In the genomic region with DNA sequence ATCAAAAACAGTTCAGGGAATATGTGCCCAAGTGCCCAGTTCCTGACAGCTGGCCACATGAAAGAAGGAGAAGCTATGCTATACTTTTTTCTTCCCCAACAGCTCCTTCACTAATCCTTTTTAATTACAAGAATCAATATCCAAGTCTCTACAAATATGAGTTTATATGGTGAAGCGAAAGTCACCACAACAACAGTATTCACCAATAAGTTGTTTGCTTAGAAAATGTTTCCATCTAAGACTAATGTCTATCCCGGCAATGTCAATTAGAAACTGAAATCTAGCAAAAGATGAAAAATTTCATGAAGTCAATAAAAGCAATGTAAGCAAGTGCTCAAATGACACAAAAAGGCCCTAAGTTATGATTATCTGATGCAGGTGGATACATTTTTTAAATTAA, we compare ENCODE assay signal across 20 cellular contexts. TPM values are rescaled to one million over a fixed set of nuclear protein-coding genes. Genes with fewer than 3 reads are reported as not detected.
DNase-seq lines count a peak whose midpoint lies in the region; ATAC-seq and FAIRE-seq lines count a peak whose summit lies in the region.
"Had no signal": no experiment of that assay in that cellular context is flagged by ENCODE, and none has a peak within 500 bp of the region (broad histone marks: within the 10 kb centered on the region; RNA-seq: fewer than 3 reads in every experiment).

No MANE protein-coding gene starts in this region.

- no peak for DNase-seq in activated CD4-positive, alpha-beta T cell treated with anti-CD3 and anti-CD28 coated beads, Interleukin-2, amount 10 ng/mL, durations not matched to agents 24 days and 14 days
- DNase-seq in activated CD4-positive, alpha-beta T cell treated with anti-CD3 and anti-CD28 coated beads, Interleukin-2, amount 10 ng/mL, durations not matched to agents 7 days and 5 days: no peak
- no peak for DNase-seq in activated naive CD4-positive, alpha-beta T cell treated with anti-CD3 and anti-CD28 coated beads, Interleukin-2, amount 50 U/mL, for 72 hours (ENCODE audit: low spot score in 2 of 2)
- DNase-seq in activated naive CD4-positive, alpha-beta T cell (lab: John Stamatoyannopoulos, UW): no peak
- no peak for DNase-seq in activated naive CD8-positive, alpha-beta T cell treated with anti-CD3 and anti-CD28 coated beads, Interleukin-2, amount 50 U/mL, for 24 hours
- no peak for DNase-seq in stimulated activated CD4-positive, alpha-beta T cell treated with anti-CD3 and anti-CD28 coated beads, Interleukin-1b, Interleukin-23, amount 100 ng/mL, for 48 hours
- DNase-seq in HTR-8/SVneo (ENCODE audit: insufficient read length, low spot score): no peak
- DNase-seq: 8988T; DMS153; GDM1; H9; KG1; NCI-H1105 treated with DMSO at 0.1 percent for 48 hours; NCI-H1694; NCI-H2081 treated with DMSO at 0.1 percent for 48 hours; NCI-H446 treated with DMSO at 0.1 percent for 48 hours; NK-92 treated with Interleukin-12 subunit alpha and Interleukin-12 subunit beta, amount 100 ng/mL, for 24 hours; Peyer's patch had no signal

- H3K9me3 Mint-ChIP-seq in activated CD4-positive, alpha-beta T cell treated with anti-CD3 and anti-CD28 coated beads, Interleukin-2, amount 10 ng/mL, durations not matched to agents 24 days and 14 days: peaks cover 16% of the 10 kb centered on the region
- peaks cover 22% of the 10 kb centered on the region for H3K9me3 Mint-ChIP-seq in activated CD4-positive, alpha-beta T cell treated with anti-CD3 and anti-CD28 coated beads, Interleukin-2, amount 10 ng/mL, durations not matched to agents 7 days and 5 days
- H3K9me3 Mint-ChIP-seq in activated naive CD4-positive, alpha-beta T cell treated with anti-CD3 and anti-CD28 coated beads, Interleukin-2, amount 50 U/mL, for 72 hours: peaks cover 0 to 9% of the 10 kb centered on the region in 2 donors
- H3K9me3 Mint-ChIP-seq in activated naive CD8-positive, alpha-beta T cell treated with anti-CD3 and anti-CD28 coated beads, Interleukin-2, amount 50 U/mL, for 24 hours: peaks cover 4% of the 10 kb centered on the region

- no peaks in the 10 kb centered on the region for H3K27me3 Mint-ChIP-seq in activated CD4-positive, alpha-beta T cell treated with anti-CD3 and anti-CD28 coated beads, Interleukin-2, amount 10 ng/mL, durations not matched to agents 24 days and 14 days
- H3K27me3 Mint-ChIP-seq in activated CD4-positive, alpha-beta T cell treated with anti-CD3 and anti-CD28 coated beads, Interleukin-2, amount 10 ng/mL, durations not matched to agents 7 days and 5 days: no peaks in the 10 kb centered on the region
- H3K27me3 Mint-ChIP-seq in activated naive CD8-positive, alpha-beta T cell treated with anti-CD3 and anti-CD28 coated beads, Interleukin-2, amount 50 U/mL, for 24 hours: no peaks in the 10 kb centered on the region

- no peak overlapping the region for H3K4me3 Mint-ChIP-seq in activated CD4-positive, alpha-beta T cell treated with anti-CD3 and anti-CD28 coated beads, Interleukin-2, amount 10 ng/mL, durations not matched to agents 24 days and 14 days
- no peak overlapping the region for H3K4me3 Mint-ChIP-seq in activated CD4-positive, alpha-beta T cell treated with anti-CD3 and anti-CD28 coated beads, Interleukin-2, amount 10 ng/mL, durations not matched to agents 7 days and 5 days
- H3K4me3 Mint-ChIP-seq in activated naive CD8-positive, alpha-beta T cell treated with anti-CD3 and anti-CD28 coated beads, Interleukin-2, amount 50 U/mL, for 24 hours: no peak overlapping the region
- H3K4me3 Mint-ChIP-seq: CD14-positive monocyte, H9 had no signal

- peaks cover 47% of the 10 kb centered on the region for H3K4me1 Mint-ChIP-seq in activated CD4-positive, alpha-beta T cell treated with anti-CD3 and anti-CD28 coated beads, Interleukin-2, amount 10 ng/mL, durations not matched to agents 24 days and 14 days
- peaks cover 61% of the 10 kb centered on the region for H3K4me1 Mint-ChIP-seq in activated CD4-positive, alpha-beta T cell treated with anti-CD3 and anti-CD28 coated beads, Interleukin-2, amount 10 ng/mL, durations not matched to agents 7 days and 5 days
- H3K4me1 Mint-ChIP-seq in activated naive CD8-positive, alpha-beta T cell treated with anti-CD3 and anti-CD28 coated beads, Interleukin-2, amount 50 U/mL, for 24 hours: peaks cover 91% of the 10 kb centered on the region
- H3K4me1 Mint-ChIP-seq: CD14-positive monocyte had no signal

- intact Hi-C loops in activated CD4-positive, alpha-beta T cell treated with anti-CD3 and anti-CD28 coated beads, Interleukin-2, amount 10 ng/mL, durations not matched to agents 24 days and 14 days (cut with micrococcal nuclease): loop anchor here (1.0 to 2.0 kb wide), 2 partner anchors 10 to 16 kb away; no protein-coding TSS in a partner anchor

- peak overlapping the region; percentile 39 for H3K27ac Mint-ChIP-seq in activated CD4-positive, alpha-beta T cell treated with anti-CD3 and anti-CD28 coated beads, Interleukin-2, amount 10 ng/mL, durations not matched to agents 24 days and 14 days
- H3K27ac Mint-ChIP-seq in activated CD4-positive, alpha-beta T cell treated with anti-CD3 and anti-CD28 coated beads, Interleukin-2, amount 10 ng/mL, durations not matched to agents 7 days and 5 days: no peak overlapping the region
- peak overlapping the region; percentile 82 to 90 for H3K27ac Mint-ChIP-seq in activated naive CD4-positive, alpha-beta T cell treated with anti-CD3 and anti-CD28 coated beads, Interleukin-2, amount 50 U/mL, for 72 hours
- peak overlapping the region; percentile 73 for H3K27ac Mint-ChIP-seq in activated naive CD8-positive, alpha-beta T cell treated with anti-CD3 and anti-CD28 coated beads, Interleukin-2, amount 50 U/mL, for 24 hours
- H3K27ac Mint-ChIP-seq: H9 had no signal

- H3K36me3 Mint-ChIP-seq in activated CD4-positive, alpha-beta T cell treated with anti-CD3 and anti-CD28 coated beads, Interleukin-2, amount 10 ng/mL, durations not matched to agents 24 days and 14 days (ENCODE audit: low read depth): peaks cover 26% of the 10 kb centered on the region
- H3K36me3 Mint-ChIP-seq in activated CD4-positive, alpha-beta T cell treated with anti-CD3 and anti-CD28 coated beads, Interleukin-2, amount 10 ng/mL, durations not matched to agents 7 days and 5 days (ENCODE audit: low read depth): peaks cover 42% of the 10 kb centered on the region
- H3K36me3 Mint-ChIP-seq in activated naive CD4-positive, alpha-beta T cell treated with anti-CD3 and anti-CD28 coated beads, Interleukin-2, amount 50 U/mL, for 72 hours: peaks cover 17 to 45% of the 10 kb centered on the region in 2 donors
- peaks cover 12% of the 10 kb centered on the region for H3K36me3 Mint-ChIP-seq in activated naive CD8-positive, alpha-beta T cell treated with anti-CD3 and anti-CD28 coated beads, Interleukin-2, amount 50 U/mL, for 24 hours (ENCODE audit: low read depth)
- H3K36me3 Mint-ChIP-seq: CD14-positive monocyte had no signal

- CTCF ChIA-PET in activated CD4-positive, alpha-beta T cell treated with anti-CD3 and anti-CD28 coated beads, Interleukin-2, amount 10 ng/mL, durations not matched to agents 7 days and 5 days (lab: Charles Lee): no interaction called here

- POLR2A ChIA-PET in activated CD4-positive, alpha-beta T cell treated with anti-CD3 and anti-CD28 coated beads, Interleukin-2, amount 10 ng/mL, durations not matched to agents 7 days and 5 days (lab: Charles Lee): interaction anchor here (0.6 kb wide), 1 partner anchor 1054 kb away, joined by 5 read pairs; no protein-coding TSS in a partner anchor

- FAIRE-seq in HTR-8/SVneo (lab: Jason Lieb, UNC): no peak

- ATAC-seq in activated naive CD4-positive, alpha-beta T cell treated with anti-CD3 and anti-CD28 coated beads, Interleukin-2, amount 50 U/mL, for 72 hours: peak in 1 of 2 donors; percentile 67
- no peak for ATAC-seq in activated naive CD8-positive, alpha-beta T cell treated with anti-CD3 and anti-CD28 coated beads, Interleukin-2, amount 50 U/mL, for 24 hours
- no peak for ATAC-seq in GM18870 (IDR thresholded peaks at IDR 0.05; ENCODE audit: unreplicated experiment)

RNA-seq across cellular contexts. Expression of a gene that starts 17.7 kb away (rescaled TPM):
- 20.0 and 27.5 TPM in 2 replicates for total RNA-seq in activated CD4-positive, alpha-beta T cell treated with anti-CD3 and anti-CD28 coated beads, Interleukin-2, amount 10 ng/mL, durations not matched to agents 24 days and 14 days
- 10 to 100 TPM; 43.6 to 55.1 TPM for total RNA-seq in activated CD4-positive, alpha-beta T cell treated with anti-CD3 and anti-CD28 coated beads, Interleukin-2, amount 10 ng/mL, durations not matched to agents 7 days and 5 days
- 10 to 100 TPM; 47.5 to 82.3 TPM for total RNA-seq in activated naive CD4-positive, alpha-beta T cell treated with anti-CD3 and anti-CD28 coated beads, Interleukin-2, amount 50 U/mL, for 72 hours
